22 cellular contexts compared by ENCODE assay signal in the genomic region with DNA sequence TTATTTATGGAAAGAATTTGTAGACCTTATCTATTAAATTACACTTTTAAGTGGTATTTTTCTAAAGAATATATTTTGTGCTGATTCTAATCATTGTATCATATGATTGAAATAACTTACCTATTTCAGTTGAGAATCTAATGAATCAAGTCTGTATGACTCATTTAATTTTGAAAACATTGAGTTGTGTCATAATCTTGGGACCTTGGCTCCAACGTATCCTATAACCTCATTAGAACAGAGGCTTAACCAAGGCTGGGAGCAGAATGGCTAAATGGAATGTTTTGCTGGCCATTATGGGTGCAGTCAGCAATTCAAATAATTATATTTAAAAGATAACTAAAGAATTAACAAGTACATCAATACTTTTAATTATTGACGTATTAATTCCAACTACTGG. TPM values are rescaled to one million over a fixed set of nuclear protein-coding genes. Genes with fewer than 3 reads are reported as not detected.
A peak's percentile ranks its signal among the peaks of the same experiment; 100 is the strongest.
DNase-seq lines count a peak whose midpoint lies in the region; ATAC-seq, FAIRE-seq and TF ChIP-seq lines count a peak whose summit lies in the region.
"Had no signal": no experiment of that assay in that cellular context is flagged by ENCODE, and none has a peak within 500 bp of the region (broad histone marks: within the 10 kb centered on the region; RNA-seq: fewer than 3 reads in every experiment).

No MANE protein-coding gene starts in this region.

- H3K36me3 ChIP-seq in HepG2 (replicated peaks in 1 of 2; ENCODE audit: control insufficient read depth in 1 of 2, insufficient read depth in 2 of 2, low read length in 2 of 2) (no peaks in the 10 kb centered on the region), right lobe of liver (no peaks in the 10 kb centered on the region), mammary epithelial cell (ENCODE audit: insufficient read depth, low read length) (no peaks in the 10 kb centered on the region)
- H3K36me3 ChIP-seq: BLaER1 treated with 17β-estradiol and CSF1 and Interleukin-3, amounts not matched to agents 10 nM and 100 nM; HAP-1 had no signal

- H3K9ac ChIP-seq in HepG2 (ENCODE audit: insufficient read depth, low read depth, low read length): no peak overlapping the region
- no peak overlapping the region for H3K9ac ChIP-seq in mammary epithelial cell (ENCODE audit: insufficient read depth, low read length)
- H3K9ac ChIP-seq: BLaER1 treated with 17β-estradiol and CSF1 and Interleukin-3, amounts not matched to agents 10 nM and 100 nM had no signal

- H3K79me2 ChIP-seq in HepG2 (ENCODE audit: insufficient read depth, low read length): no peaks in the 10 kb centered on the region
- H3K79me2 ChIP-seq in mammary epithelial cell (ENCODE audit: insufficient read depth, low read length): no peaks in the 10 kb centered on the region

- ATAC-seq in HepG2 (no peak), right lobe of liver (no peak), HG03159 (IDR thresholded peaks at IDR 0.05; ENCODE audit: unreplicated experiment) (no peak)
- no peak for ATAC-seq in activated naive CD4-positive, alpha-beta T cell treated with anti-CD3 and anti-CD28 coated beads, Interleukin-2, amount 50 U/mL, for 72 hours
- ATAC-seq: GM23338 had no signal

- no peak for FAIRE-seq in HepG2 (lab: Jason Lieb, UNC)
- FAIRE-seq: D721Med had no signal

- 4% methylated on average over 2 of the region's 2 CpGs for WGBS in HepG2 (ENCODE audit: low lambda C conversion rate)
- WGBS in right lobe of liver (ENCODE audit: insufficient coverage, low coverage, low lambda C conversion rate, missing lambda C conversion rate): 60% methylated on average over 2 of the region's 2 CpGs
- 65% methylated on average over 2 of the region's 2 CpGs for WGBS in mammary epithelial cell (ENCODE audit: low coverage, missing lambda C conversion rate)

- in situ Hi-C loops in HepG2 (cut with HindIII; ENCODE audit: extremely low pct_ligation_motif_present, low pct_unique_long_range_greater_than_20kb): no loop called here
- in situ Hi-C loops in mammary epithelial cell (cut with MboI; ENCODE audit: low sequenced_read_pairs in 2 of 2): no loop called here

- H3K27me3 ChIP-seq in HepG2 (ENCODE audit: control insufficient read depth in 1 of 2, insufficient read depth in 2 of 2, low read length in 2 of 2) (no peaks in the 10 kb centered on the region), right lobe of liver (no peaks in the 10 kb centered on the region), mammary epithelial cell (ENCODE audit: insufficient read depth, low read length) (no peaks in the 10 kb centered on the region)
- H3K27me3 ChIP-seq: BLaER1 treated with 17β-estradiol and CSF1 and Interleukin-3, amounts not matched to agents 10 nM and 100 nM had no signal

- TF ChIP-seq EP300 in HepG2 (IDR thresholded peaks at IDR 0.05; ENCODE audit: low read depth in 2 of 2, low read length in 2 of 2): no peak
- TF ChIP-seq EP300 in HepG2 (CRISPR knock-in tag; IDR thresholded peaks at IDR 0.05; ENCODE audit: borderline replicate concordance): no peak

- dilution Hi-C loops in mammary epithelial cell (cut with HindIII; ENCODE audit: low sequenced_read_pairs): no loop called here

- no peak overlapping the region for H3K4me3 ChIP-seq in HepG2 (replicated peaks in 1 of 3; ENCODE audit: insufficient read depth in 1 of 3, low read depth in 2 of 3, low read length in 3 of 3)
- no peak overlapping the region for H3K4me3 ChIP-seq in right lobe of liver
- H3K4me3 ChIP-seq in mammary epithelial cell (replicated peaks in 1 of 3; ENCODE audit: insufficient read depth in 1 of 3, low read depth in 2 of 3, low read length in 3 of 3): no peak overlapping the region
- H3K4me3 ChIP-seq in fibroblast of mammary gland (ENCODE audit: control insufficient read depth, low read depth, low read length): no peak overlapping the region
- H3K4me3 ChIP-seq: BLaER1 treated with 17β-estradiol and CSF1 and Interleukin-3, amounts not matched to agents 10 nM and 100 nM; GM23338; HAP-1 had no signal

- H4K20me1 ChIP-seq in HepG2 (ENCODE audit: insufficient read depth, low read length): no peaks in the 10 kb centered on the region
- H4K20me1 ChIP-seq in mammary epithelial cell (ENCODE audit: insufficient read depth, low read length): no peaks in the 10 kb centered on the region
- H4K20me1 ChIP-seq: BLaER1 treated with 17β-estradiol and CSF1 and Interleukin-3, amounts not matched to agents 10 nM and 100 nM had no signal

- H3K9me3 Mint-ChIP-seq in activated naive CD4-positive, alpha-beta T cell treated with anti-CD3 and anti-CD28 coated beads, Interleukin-2, amount 50 U/mL, for 72 hours: no peaks in the 10 kb centered on the region
- H3K9me3 Mint-ChIP-seq: CD4-positive, alpha-beta T cell had no signal

- TF ChIP-seq RAD21 in HepG2 (CRISPR knock-in tag; IDR thresholded peaks at IDR 0.05): no peak

- TF ChIP-seq POLR2A in HepG2 (IDR thresholded peaks at IDR 0.05; ENCODE audit: insufficient read depth in 1 of 2, low read depth in 2 of 2, low read length in 2 of 2) (no peak), right lobe of liver (IDR thresholded peaks at IDR 0.05) (no peak)

- BruUV-seq in HepG2 (replicated peaks; lab: Mats Ljungman, UMichigan) (no TSS peak), mammary epithelial cell (replicated peaks; lab: Mats Ljungman, UMichigan) (no TSS peak)

- H3K27ac ChIP-seq in HepG2 (ENCODE audit: extremely low read length, insufficient read depth, low read length) (no peak overlapping the region), right lobe of liver (no peak overlapping the region), mammary epithelial cell (ENCODE audit: insufficient read depth, low read depth, low read length) (no peak overlapping the region)
- H3K27ac ChIP-seq: BLaER1 treated with 17β-estradiol and CSF1 and Interleukin-3, amounts not matched to agents 10 nM and 100 nM; HL-60 had no signal

- intact Hi-C loops in HepG2 (cut with micrococcal nuclease; ENCODE audit: unreplicated experiment): no loop called here
- intact Hi-C loops in right lobe of liver (cut with DNase I): no loop called here
- intact Hi-C loops in mammary epithelial cell (cut with micrococcal nuclease): no loop called here

- H3K36me3 Mint-ChIP-seq in activated naive CD4-positive, alpha-beta T cell treated with anti-CD3 and anti-CD28 coated beads, Interleukin-2, amount 50 U/mL, for 72 hours: no peaks in the 10 kb centered on the region

- DNase-seq in HepG2 (ENCODE audit: low spot score): no peak
- DNase-seq in right lobe of liver: no peak
- DNase-seq in mammary epithelial cell: peak; percentile 38
- peak; percentile 36 for DNase-seq in fibroblast of mammary gland (ENCODE audit: low read depth)
- DNase-seq in NCI-H146 treated with DMSO at 0.1 percent for 48 hours (lab: John Stamatoyannopoulos, UW; ENCODE audit: unreplicated experiment): no peak
- DNase-seq in activated naive CD4-positive, alpha-beta T cell treated with anti-CD3 and anti-CD28 coated beads, Interleukin-2, amount 50 U/mL, for 72 hours (ENCODE audit: low spot score in 2 of 2): no peak
- DNase-seq: AML-193; CD4-positive, alpha-beta T cell; MV-4-11; NCI-H1105; NCI-H1436 treated with DMSO at 0.1 percent for 48 hours; NCI-H2029; NCI-H446; NCI-H526; Right ventricle myocardium superior; RPMI8226 had no signal

- CTCF ChIA-PET in HepG2 (lab: Yijun Ruan, JAX; ENCODE audit: low intra/inter-chr PET ratio, low total read pairs) (no interaction called here), mammary epithelial cell (lab: Charles Lee; ENCODE audit: low non-redundant PET) (no interaction called here)

- H3K4me2 ChIP-seq in HepG2 (ENCODE audit: low read depth, low read length) (no peak overlapping the region), mammary epithelial cell (ENCODE audit: insufficient read depth, low read depth, low read length) (no peak overlapping the region)
- H3K4me2 ChIP-seq: BLaER1 treated with 17β-estradiol and CSF1 and Interleukin-3, amounts not matched to agents 10 nM and 100 nM; GM23338 had no signal

- H2AFZ ChIP-seq in HepG2 (ENCODE audit: low read length) (no peak overlapping the region), mammary epithelial cell (ENCODE audit: low read depth, low read length) (no peak overlapping the region)
- H2AFZ ChIP-seq: GM23338 had no signal

- POLR2A ChIA-PET in HepG2 (lab: Yijun Ruan, JAX): no interaction called here

- H3K27ac Mint-ChIP-seq in activated naive CD4-positive, alpha-beta T cell treated with anti-CD3 and anti-CD28 coated beads, Interleukin-2, amount 50 U/mL, for 72 hours: no peak overlapping the region
- H3K27ac Mint-ChIP-seq: CD4-positive, alpha-beta T cell had no signal

- H3K9me3 ChIP-seq in HepG2 (ENCODE audit: low read length) (no peaks in the 10 kb centered on the region), right lobe of liver (no peaks in the 10 kb centered on the region), mammary epithelial cell (replicated peaks; ENCODE audit: insufficient read depth, low read length) (no peaks in the 10 kb centered on the region)
- H3K9me3 ChIP-seq: BLaER1 treated with 17β-estradiol and CSF1 and Interleukin-3, amounts not matched to agents 10 nM and 100 nM; HAP-1 had no signal

- TF ChIP-seq CTCF in HepG2 (CRISPR knock-in tag; IDR thresholded peaks at IDR 0.05) (no peak), right lobe of liver (IDR thresholded peaks at IDR 0.05) (no peak), mammary epithelial cell (conservative IDR thresholded peaks at IDR 0.05 in 1 of 2, IDR thresholded peaks at IDR 0.05 in 1 of 2; ENCODE audit: extremely low read depth in 1 of 2, insufficient read depth in 1 of 2, low read depth in 1 of 2, low read length in 2 of 2) (no peak), fibroblast of mammary gland (conservative IDR thresholded peaks at IDR 0.05; ENCODE audit: control insufficient read depth, insufficient read depth, low read depth, low read length) (no peak)

- no peaks in the 10 kb centered on the region for H3K4me1 ChIP-seq in HepG2 (ENCODE audit: insufficient read depth, low read length)
- H3K4me1 ChIP-seq in right lobe of liver: no peaks in the 10 kb centered on the region
- no peaks in the 10 kb centered on the region for H3K4me1 ChIP-seq in mammary epithelial cell (ENCODE audit: insufficient read depth, low read length)
- H3K4me1 ChIP-seq: BLaER1 treated with 17β-estradiol and CSF1 and Interleukin-3, amounts not matched to agents 10 nM and 100 nM had no signal

RNA-seq across cellular contexts. Expression of gene GULP1, which starts 19.6 kb away (rescaled TPM):
- total RNA-seq in HepG2 (2016; rRNA removed; fragmentation: Illumina TruSeq; extraction: Trizol) (not detected in 2 replicates), right lobe of liver (1 to 10 TPM in 3 of 6 experiments, under 1 TPM in 3; 0.42 to 4.4 (median 0.89) TPM), mammary epithelial cell (10 to 100 TPM; 17.3 to 49.7 TPM)
- not detected in 2 replicates for total RNA-seq in HepG2 (2016; cell fraction: cytosol; rRNA removed; fragmentation: Illumina TruSeq; extraction: Trizol; ENCODE audit: low read depth)
- not detected in 2 replicates for total RNA-seq in HepG2 (2016; cell fraction: insoluble cytoplasmic fraction; rRNA removed; fragmentation: Illumina TruSeq; extraction: Trizol)
- not detected in 2 replicates for total RNA-seq in HepG2 (2016; cell fraction: membrane; rRNA removed; fragmentation: Illumina TruSeq; extraction: Trizol)
- total RNA-seq in HepG2 (2016; cell fraction: nucleus; rRNA removed; fragmentation: Illumina TruSeq; extraction: Trizol): not detected in 2 replicates
- polyA plus RNA-seq in HepG2 (2011; rRNA removed) (0.05 and 0.15 TPM in 2 replicates), mammary epithelial cell (11.0 TPM)
- polyA plus RNA-seq in HepG2 (2011; cell fraction: cytosol; rRNA removed): 0.05 TPM in 2 replicates
- 0.12 TPM in 1 of 2 replicates, not detected in the other for polyA plus RNA-seq in HepG2 (2011; cell fraction: nucleus; rRNA removed)
- polyA plus RNA-seq in HepG2 (2012): not detected in 2 replicates
- not detected in 2 replicates for polyA plus RNA-seq in HepG2 (2016; cell fraction: cytosol; fragmentation: Illumina TruSeq; extraction: Trizol; ENCODE audit: low read depth)
- polyA plus RNA-seq in HepG2 (2016; cell fraction: insoluble cytoplasmic fraction; fragmentation: Illumina TruSeq; extraction: Trizol; ENCODE audit: low read depth): 0.16 TPM in 1 of 2 replicates, not detected in the other
- polyA plus RNA-seq in HepG2 (2016; cell fraction: membrane; fragmentation: Illumina TruSeq; extraction: Trizol; ENCODE audit: low read depth): not detected in 2 replicates
- polyA plus RNA-seq in HepG2 (2016; cell fraction: nucleus; fragmentation: Illumina TruSeq; extraction: Trizol; ENCODE audit: insufficient read depth, low read depth): not detected in 2 replicates
- polyA minus RNA-seq in HepG2 (2011; rRNA and poly(A)+ RNA removed; ENCODE audit: low replicate concordance): 0.58 TPM in 1 of 2 replicates, not detected in the other
- not detected in 2 replicates for polyA minus RNA-seq in HepG2 (2011; cell fraction: cytosol; rRNA and poly(A)+ RNA removed)
- polyA minus RNA-seq in HepG2 (2011; cell fraction: nucleus; rRNA and poly(A)+ RNA removed): 0.26 TPM in 1 of 2 replicates, not detected in the other
- 0.72 TPM for polyA minus RNA-seq in mammary epithelial cell
- not detected for total RNA-seq in activated naive CD4-positive, alpha-beta T cell treated with anti-CD3 and anti-CD28 coated beads, Interleukin-2, amount 50 U/mL, for 72 hours
- total RNA-seq: CD4-positive, alpha-beta T cell had no signal

Comparison
In these comparisons a context has a peak if more than half of its experiments do, and no peak if none do; other contexts are left out.
1. DNase-seq: peak in mammary epithelial cell (single experiment) and fibroblast of mammary gland (single experiment); none in HepG2 (single experiment), right lobe of liver (0 of 3), NCI-H146 treated with DMSO at 0.1 percent for 48 hours (single experiment) and activated naive CD4-positive, alpha-beta T cell treated with anti-CD3 and anti-CD28 coated beads, Interleukin-2, amount 50 U/mL, for 72 hours (0 of 2).